ENCODE assay signal across 1 cellular context in genomic region chr9:137632432-137633161, GRCh38.
TF ChIP-seq lines count a peak whose summit lies in the region.

No MANE protein-coding gene starts in this region.

TF ChIP-seq in HEK293, 187 proteins besides CTCF, POLR2A, EP300 and RAD21 (continued from another document and continues in another):
- TF ChIP-seq PRDM2 (tag by site-specific recombination; IDR thresholded peaks at IDR 0.05; ENCODE audit: borderline replicate concordance) (no peak), SP7 (tag by site-specific recombination; IDR thresholded peaks at IDR 0.05) (peak; percentile 75), ZNF133 (tag by site-specific recombination; IDR thresholded peaks at IDR 0.05) (no peak), ZNF513 (tag by site-specific recombination; IDR thresholded peaks at IDR 0.05) (no peak), ZBTB48 (tag by site-specific recombination; IDR thresholded peaks at IDR 0.05) (peak; percentile 44; the same call in 1 of the 2 replicates), ZNF600 (tag by site-specific recombination; IDR thresholded peaks at IDR 0.05) (peak; percentile 92), HOXC10 (CRISPR knock-in tag; IDR thresholded peaks at IDR 0.05) (no peak), ZNF26 (tag by site-specific recombination; IDR thresholded peaks at IDR 0.05) (no peak), GLIS2 (tag by site-specific recombination; IDR thresholded peaks at IDR 0.05) (peak; percentile 36; the same call in 1 of the 2 replicates), TRIM28 (IDR thresholded peaks at IDR 0.05; ENCODE audit: borderline replicate concordance, low read length) (no peak), ZNF24 (tag by site-specific recombination; IDR thresholded peaks at IDR 0.05) (0 out of 2 replicates have a peak, but pooled peaks have one; percentile 42), SP3 (tag by site-specific recombination; IDR thresholded peaks at IDR 0.05) (no peak; the same call in 1 of the 2 replicates), KLF16 (tag by site-specific recombination; IDR thresholded peaks at IDR 0.05) (no peak), ZNF670 (tag by site-specific recombination; IDR thresholded peaks at IDR 0.05; ENCODE audit: low read depth) (no peak), ZNF629 (tag by site-specific recombination; IDR thresholded peaks at IDR 0.05) (peak; percentile 92), ZNF660 (tag by site-specific recombination; IDR thresholded peaks at IDR 0.05) (0 out of 2 replicates have a peak, but pooled peaks have one; percentile 44), ZNF2 (tag by site-specific recombination; IDR thresholded peaks at IDR 0.05) (peak; percentile 36; the same call in 1 of the 2 replicates), ZNF426 (tag by site-specific recombination; IDR thresholded peaks at IDR 0.05) (no peak), TSHZ1 (tag by site-specific recombination; IDR thresholded peaks at IDR 0.05; ENCODE audit: borderline replicate concordance) (0 out of 2 replicates have a peak, but pooled peaks have one; percentile 7), FEZF1 (tag by site-specific recombination; IDR thresholded peaks at IDR 0.05) (no peak), IKZF3 (tag by site-specific recombination; IDR thresholded peaks at IDR 0.05) (peak; percentile 72; the same call in 1 of the 2 replicates), RBAK (tag by site-specific recombination; IDR thresholded peaks at IDR 0.05) (no peak), KLF8 (tag by site-specific recombination; IDR thresholded peaks at IDR 0.05) (peak; percentile 39), ZNF777 (tag by site-specific recombination; IDR thresholded peaks at IDR 0.05; ENCODE audit: borderline replicate concordance) (no peak), ZSCAN4 (tag by site-specific recombination; IDR thresholded peaks at IDR 0.05) (no peak), ZNF433 (tag by site-specific recombination; IDR thresholded peaks at IDR 0.05; ENCODE audit: low read depth) (no peak), ZNF76 (tag by site-specific recombination; IDR thresholded peaks at IDR 0.05; ENCODE audit: borderline replicate concordance, low read depth) (no peak), ZNF639 (tag by site-specific recombination; IDR thresholded peaks at IDR 0.05) (peak; percentile 74), ZNF221 (tag by site-specific recombination; IDR thresholded peaks at IDR 0.05; ENCODE audit: borderline replicate concordance) (no peak), ZBTB7A (tag by site-specific recombination; IDR thresholded peaks at IDR 0.05; ENCODE audit: low read depth) (no peak), ZNF416 (tag by site-specific recombination; IDR thresholded peaks at IDR 0.05) (no peak), ZNF843 (tag by site-specific recombination; IDR thresholded peaks at IDR 0.05) (no peak), ZFP37 (tag by site-specific recombination; IDR thresholded peaks at IDR 0.05) (peak; percentile 72; the same call in 1 of the 2 replicates), ZNF792 (tag by site-specific recombination; IDR thresholded peaks at IDR 0.05) (no peak), ZNF366 (tag by site-specific recombination; conservative IDR thresholded peaks at IDR 0.05) (peak; percentile 84), OSR2 (tag by site-specific recombination; IDR thresholded peaks at IDR 0.05) (peak; percentile 94), ZNF311 (tag by site-specific recombination; IDR thresholded peaks at IDR 0.05; ENCODE audit: borderline replicate concordance) (no peak), ZNF394 (tag by site-specific recombination; IDR thresholded peaks at IDR 0.05; ENCODE audit: borderline replicate concordance) (peak; percentile 58; the same call in 1 of the 2 replicates), ZSCAN16 (tag by site-specific recombination; IDR thresholded peaks at IDR 0.05) (no peak), ZNF274 (IDR thresholded peaks at IDR 0.05; ENCODE audit: low read length) (no peak), ZNF274 (tag by site-specific recombination; IDR thresholded peaks at IDR 0.05; ENCODE audit: borderline replicate concordance) (no peak), ZBTB26 (tag by site-specific recombination; optimal IDR thresholded peaks at IDR 0.05) (no peak), ZNF341 (tag by site-specific recombination; IDR thresholded peaks at IDR 0.05; ENCODE audit: low read depth) (no peak), REST (tag by site-specific recombination; IDR thresholded peaks at IDR 0.05) (no peak), YY2 (tag by site-specific recombination; IDR thresholded peaks at IDR 0.05) (no peak)
